ENCODE assay signal across 16 cellular contexts in genomic region chr12:121219353-121219986, GRCh38.
"Had no signal": no experiment of that assay in that cellular context is flagged by ENCODE, and none has a peak within 500 bp of the region (broad histone marks: within the 10 kb centered on the region; RNA-seq: fewer than 3 reads in every experiment).

No MANE protein-coding gene starts in this region.

- DNase-seq: activated CD4-positive, alpha-beta T cell treated with anti-CD3 and anti-CD28 coated beads, Interleukin-2, amount 50 U/mL, for 48 hours; activated CD4-positive, CD25-positive, alpha-beta regulatory T cell; activated CD8-positive, alpha-beta memory T cell treated with anti-CD3 and anti-CD28 coated beads, Interleukin-2, amount 50 U/mL, for 48 hours; foreskin fibroblast; head of caudate nucleus; left cardiac atrium; occipital lobe; upper lobe of right lung had no signal

- H3K9me3 ChIP-seq: ascending aorta, esophagus muscularis mucosa, mucosa of descending colon, upper lobe of right lung had no signal

- ATAC-seq: left cardiac atrium; natural killer cell treated with Interleukin-12 subunit alpha and Interleukin-12 subunit beta and Interleukin-15 and Interleukin-18, amount 100 ng/mL, for 72 hours; sciatic nerve; upper lobe of right lung had no signal

- H3K9me3 Mint-ChIP-seq: natural killer cell treated with Interleukin-12 subunit alpha and Interleukin-12 subunit beta and Interleukin-15 and Interleukin-18, amount 100 ng/mL, for 72 hours; stimulated activated naive CD8-positive, alpha-beta T cell treated with anti-CD3 and anti-CD28 coated beads, Interleukin-15, Interleukin-2, amounts not matched to agents 100 ng/mL and 50 ng/mL, for 24 hours had no signal

- H3K27ac ChIP-seq: ascending aorta, esophagus muscularis mucosa, SK-N-MC, upper lobe of right lung had no signal

- H3K4me3 ChIP-seq: ascending aorta, esophagus muscularis mucosa, lung, mucosa of descending colon, SK-N-MC, upper lobe of right lung had no signal

- H3K4me3 Mint-ChIP-seq: natural killer cell treated with Interleukin-12 subunit alpha and Interleukin-12 subunit beta and Interleukin-15 and Interleukin-18, amount 100 ng/mL, for 72 hours; stimulated activated naive CD8-positive, alpha-beta T cell treated with anti-CD3 and anti-CD28 coated beads, Interleukin-15, Interleukin-2, amounts not matched to agents 100 ng/mL and 50 ng/mL, for 24 hours had no signal

- H3K27me3 Mint-ChIP-seq: natural killer cell treated with Interleukin-12 subunit alpha and Interleukin-12 subunit beta and Interleukin-15 and Interleukin-18, amount 100 ng/mL, for 72 hours; stimulated activated naive CD8-positive, alpha-beta T cell treated with anti-CD3 and anti-CD28 coated beads, Interleukin-15, Interleukin-2, amounts not matched to agents 100 ng/mL and 50 ng/mL, for 24 hours had no signal

- H3K27me3 ChIP-seq: ascending aorta, esophagus muscularis mucosa, upper lobe of right lung had no signal
